15 cellular contexts compared by ENCODE assay signal in genomic region chr6:139800837-139801236, GRCh38.
A peak's percentile ranks its signal among the peaks of the same experiment; 100 is the strongest.
DNase-seq lines count a peak whose midpoint lies in the region; ATAC-seq, FAIRE-seq and TF ChIP-seq lines count a peak whose summit lies in the region.
"Had no signal": no experiment of that assay in that cellular context is flagged by ENCODE, and none has a peak within 500 bp of the region (broad histone marks: within the 10 kb centered on the region; RNA-seq: fewer than 3 reads in every experiment).

No MANE protein-coding gene starts in this region.

- DNase-seq in GM12891 (ENCODE audit: insufficient read length, low spot score) (no peak), T-helper 17 cell (no peak), aorta (no peak), hypothalamus (lab: John Stamatoyannopoulos, UW) (no peak)
- no peak for DNase-seq in activated naive CD4-positive, alpha-beta T cell treated with anti-CD3 and anti-CD28 coated beads, Interleukin-2, amount 50 U/mL, for 16 hours
- DNase-seq: brain microvascular endothelial cell, head of caudate nucleus, HFFc6, IMR-90, left ventricle myocardium superior, NCI-H1930, PC-9 had no signal

- no peak overlapping the region for H3K4me3 Mint-ChIP-seq in T-helper 17 cell
- H3K4me3 Mint-ChIP-seq: HFFc6 had no signal

- TF ChIP-seq POLR2A in GM12891 (IDR thresholded peaks at IDR 0.05; ENCODE audit: low read depth, low read length), result no peak

- 86 to 87% methylated on average over 1 of the region's 1 CpG for WGBS in aorta, 2 donors

- no peaks in the 10 kb centered on the region for H3K4me1 ChIP-seq in aorta (ENCODE audit: control insufficient read depth in 1 of 2, insufficient read depth in 2 of 2, low read length in 2 of 2)

- no peaks in the 10 kb centered on the region for H3K4me1 Mint-ChIP-seq in T-helper 17 cell

- intact Hi-C loops in aorta (cut with DNase I), result no loop called here

- peaks cover 12% of the 10 kb centered on the region for H3K27me3 Mint-ChIP-seq in T-helper 17 cell

- H3K36me3 ChIP-seq in aorta (ENCODE audit: control insufficient read depth in 1 of 2, insufficient read depth in 2 of 2, low read length in 1 of 2), result no peaks in the 10 kb centered on the region
- H3K36me3 ChIP-seq: brain microvascular endothelial cell had no signal

- no peaks in the 10 kb centered on the region for H3K27me3 ChIP-seq in aorta (ENCODE audit: control insufficient read depth in 1 of 2, insufficient read depth in 2 of 2, low read length in 1 of 2)
- H3K27me3 ChIP-seq: brain microvascular endothelial cell had no signal

- no peaks in the 10 kb centered on the region for H3K36me3 Mint-ChIP-seq in T-helper 17 cell (ENCODE audit: low read depth)

- H3K27ac Mint-ChIP-seq in T-helper 17 cell, result no peak overlapping the region
- H3K27ac Mint-ChIP-seq: HFFc6 had no signal

- H3K27ac ChIP-seq in aorta (ENCODE audit: low read depth in 1 of 2, low read length in 2 of 2), result no peak overlapping the region
- H3K27ac ChIP-seq: brain microvascular endothelial cell, PC-9 had no signal

- no peak overlapping the region for H3K4me3 ChIP-seq in aorta (ENCODE audit: low read length in 2 of 2)
- H3K4me3 ChIP-seq: PC-9 had no signal

- H3K9me3 ChIP-seq in T-helper 17 cell (ENCODE audit: control insufficient read depth, low read length, poor library complexity, severe bottlenecking) (no peaks in the 10 kb centered on the region), aorta (ENCODE audit: control insufficient read depth, low read length) (no peaks in the 10 kb centered on the region)

- ATAC-seq in GM19397 (IDR thresholded peaks at IDR 0.05; ENCODE audit: unreplicated experiment) (peak; percentile 70), HG02763 (IDR thresholded peaks at IDR 0.05; ENCODE audit: unreplicated experiment) (peak; percentile 67), HG03565 (IDR thresholded peaks at IDR 0.05; ENCODE audit: unreplicated experiment) (peak; percentile 76), T-helper 17 cell (no peak), aorta (ENCODE audit: low FRiP score) (no peak)
- ATAC-seq: left ventricle myocardium superior had no signal

- no peak for FAIRE-seq in GM12891 (lab: Jason Lieb, UNC)

TF ChIP-seq in GM12891, 5 proteins besides CTCF, POLR2A, EP300 and RAD21:
- TF ChIP-seq POLR2AphosphoS5 (IDR thresholded peaks at IDR 0.05; ENCODE audit: low read depth, low read length), result no peak
- TF ChIP-seq SPI1 (IDR thresholded peaks at IDR 0.05; ENCODE audit: low read depth, low read length), result peak; percentile 71

Comparison
In these comparisons a context has a peak if more than half of its experiments do, and no peak if none do; other contexts are left out.
1. ATAC-seq: peak in GM19397 (single experiment), HG02763 (single experiment) and HG03565 (single experiment); none in T-helper 17 cell (single experiment) and aorta (single experiment).